8 cellular contexts compared by ENCODE assay signal in genomic region chr7:90210925-90211324, GRCh38. TPM values are rescaled to one million over a fixed set of nuclear protein-coding genes. Genes with fewer than 3 reads are reported as not detected.
A peak's percentile ranks its signal among the peaks of the same experiment; 100 is the strongest.
DNase-seq lines count a peak whose midpoint lies in the region; ATAC-seq and TF ChIP-seq lines count a peak whose summit lies in the region.

No MANE protein-coding gene starts in this region.

- H3K27me3 Mint-ChIP-seq in brain: peaks cover 14% of the 10 kb centered on the region

- peak overlapping the region; percentile 48 to 51 for H3K4me3 ChIP-seq in left lung
- H3K4me3 ChIP-seq in thymus (ENCODE audit: low read length): peak overlapping the region; percentile 16

- H3K9me3 Mint-ChIP-seq in brain: no peaks in the 10 kb centered on the region

- H3K9me3 ChIP-seq in left lung (no peaks in the 10 kb centered on the region), thymus (ENCODE audit: control insufficient read depth) (no peaks in the 10 kb centered on the region)

- H3K4me1 Mint-ChIP-seq in brain: peaks cover 11% of the 10 kb centered on the region

- H3K27ac Mint-ChIP-seq in brain: peak overlapping the region in 4 of 5 experiments; percentile 7 to 66 (median 56)

- H3K4me1 ChIP-seq in left lung (peaks cover 0 to 7% of the 10 kb centered on the region in 2 donors), thymus (ENCODE audit: control insufficient read depth, insufficient read depth, low read length) (no peaks in the 10 kb centered on the region)

- peak; percentile 2 for ATAC-seq in left lung
- ATAC-seq in GM19035 (IDR thresholded peaks at IDR 0.05; ENCODE audit: unreplicated experiment): no peak

- intact Hi-C loops in left lung (cut with DNase I): no loop called here

- H3K36me3 ChIP-seq in left lung (no peaks in the 10 kb centered on the region), thymus (ENCODE audit: control insufficient read depth, insufficient read depth) (no peaks in the 10 kb centered on the region)

- peak overlapping the region in 4 of 5 experiments; percentile 83 to 88 (median 84) for H3K4me3 Mint-ChIP-seq in brain

- no peaks in the 10 kb centered on the region for H3K36me3 Mint-ChIP-seq in brain

- H3K27me3 ChIP-seq in left lung (peaks cover 4 to 57% of the 10 kb centered on the region in 2 donors), thymus (ENCODE audit: control insufficient read depth, insufficient read depth) (peaks cover 17% of the 10 kb centered on the region)

- peak; percentile 5 for DNase-seq in NCI-H748 (lab: John Stamatoyannopoulos, UW; ENCODE audit: unreplicated experiment)
- no peak for DNase-seq in NCI-H748 treated with DMSO at 0.1 percent for 48 hours (lab: John Stamatoyannopoulos, UW)
- no peak for DNase-seq in left lung
- DNase-seq in mesenteric fat pad (ENCODE audit: low spot score): no peak
- DNase-seq in NCI-H2171 treated with DMSO at 0.1 percent for 48 hours (lab: John Stamatoyannopoulos, UW): no peak

- H3K27ac ChIP-seq in left lung: peak overlapping the region; percentile 46 to 78
- peak overlapping the region; percentile 70 for H3K27ac ChIP-seq in thymus (ENCODE audit: low read depth)

- 17% methylated on average over 11 of the region's 11 CpGs for WGBS in thymus

- TF ChIP-seq CTCF in brain (conservative IDR thresholded peaks at IDR 0.05) (no peak), left lung (IDR thresholded peaks at IDR 0.05) (no peak)

RNA-seq across cellular contexts. Expression of gene STEAP2, which starts 0.6 kb away (rescaled TPM):
- 2.1 TPM for polyA plus RNA-seq in brain (ENCODE audit: insufficient read depth, low read depth, low replicate concordance)
- total RNA-seq in left lung: 10 to 100 TPM; 22.9 to 24.6 TPM
- polyA plus RNA-seq in thymus: 11.4 TPM
- 29.9 TPM for total RNA-seq in mesenteric fat pad

RNA-seq across cellular contexts. Expression of gene CFAP69, which starts 34.0 kb away (rescaled TPM):
- polyA plus RNA-seq in brain (ENCODE audit: insufficient read depth, low read depth, low replicate concordance) (not detected), thymus (3.8 TPM)
- total RNA-seq in left lung (1 to 10 TPM; 4.5 to 5.0 TPM), mesenteric fat pad (10.4 TPM)

RNA-seq across cellular contexts. Expression of gene STEAP1, which starts 56.7 kb away (rescaled TPM):
- polyA plus RNA-seq in brain (ENCODE audit: insufficient read depth, low read depth, low replicate concordance): 0.32 TPM
- 10 to 100 TPM; 17.5 to 23.6 TPM for total RNA-seq in left lung
- polyA plus RNA-seq in thymus: 3.8 TPM
- 70.0 TPM for total RNA-seq in mesenteric fat pad
